Comparison of ENCODE assay signal across 2 cellular contexts in the genomic region with DNA sequence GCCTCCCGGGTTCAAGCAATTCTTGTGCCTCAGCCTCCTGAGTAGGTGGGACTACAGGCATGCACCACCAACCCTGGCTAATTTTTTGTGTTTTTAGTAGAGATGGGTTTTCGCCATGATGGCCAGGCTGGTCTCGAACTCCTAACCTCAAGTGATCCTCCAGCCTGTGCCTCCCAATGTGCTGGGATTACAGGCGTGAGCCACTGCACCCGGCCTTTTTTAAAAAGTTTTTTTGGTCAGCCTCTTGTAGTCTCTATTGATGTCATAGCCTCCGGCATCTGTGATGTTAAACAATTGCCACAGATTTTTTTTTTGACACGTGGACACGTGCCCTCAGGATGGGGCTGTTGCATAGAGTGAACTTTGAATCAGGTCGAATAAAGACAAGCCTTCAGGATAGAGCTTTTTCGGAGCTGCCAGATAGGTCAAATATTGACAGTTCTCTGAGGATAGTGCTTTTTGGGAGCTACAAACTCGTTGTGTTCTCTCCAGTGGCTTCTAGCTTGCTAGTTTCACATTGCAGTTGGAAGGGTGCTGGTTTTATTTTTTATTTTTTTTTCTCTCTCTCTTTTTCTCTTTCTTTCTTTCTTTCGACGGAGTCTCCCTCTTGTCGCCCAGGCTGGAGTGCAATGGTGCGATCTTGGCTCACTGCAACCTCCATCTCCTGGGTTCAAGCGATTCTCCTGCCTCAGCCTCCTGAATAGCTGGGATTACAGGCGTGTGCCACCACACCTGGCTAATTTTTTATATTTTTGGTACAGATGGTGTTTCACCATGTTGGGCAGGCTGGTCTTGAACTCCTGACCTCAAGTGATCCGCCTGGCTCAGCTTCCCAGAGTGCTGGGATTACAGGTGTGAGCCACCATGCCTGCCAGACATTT.
TF ChIP-seq lines count a peak whose summit lies in the region.

No MANE protein-coding gene starts in this region.

TF ChIP-seq in WTC11, 78 proteins besides CTCF, POLR2A, EP300 and RAD21:
- TF ChIP-seq GABPB1 (CRISPR knock-in tag; IDR thresholded peaks at IDR 0.05): peak; percentile 78; the same call in 1 of the 2 replicates
TF ChIP-seq in WTC11: peak in this region for 1; not testable (repeated sequence) for 77.

TF ChIP-seq in HepG2, 621 proteins besides CTCF, POLR2A, EP300 and RAD21 (continues in another document):
- TF ChIP-seq MED13 (CRISPR knock-in tag; IDR thresholded peaks at IDR 0.05) (peak; percentile 43; the same call in 1 of the 2 replicates), REPIN1 (CRISPR knock-in tag; IDR thresholded peaks at IDR 0.05; ENCODE audit: borderline replicate concordance, low read depth) (peak; percentile 78; the same call in 1 of the 2 replicates), ZNF556 (CRISPR knock-in tag; IDR thresholded peaks at IDR 0.05; ENCODE audit: borderline replicate concordance) (peak; percentile 85; the same call in 1 of the 2 replicates), ZNF292 (CRISPR knock-in tag; IDR thresholded peaks at IDR 0.05; ENCODE audit: borderline replicate concordance, low read depth) (0 out of 2 replicates have a peak, but pooled peaks have one; percentile 14), RFXAP (CRISPR knock-in tag; IDR thresholded peaks at IDR 0.05; ENCODE audit: borderline replicate concordance) (peak; percentile 77; the same call in 1 of the 2 replicates), ZNF609 (CRISPR knock-in tag; IDR thresholded peaks at IDR 0.05; ENCODE audit: borderline replicate concordance) (peak; percentile 83), KMT2A (CRISPR knock-in tag; IDR thresholded peaks at IDR 0.05) (0 out of 2 replicates have a peak, but pooled peaks have one; percentile 49), REST (IDR thresholded peaks at IDR 0.05; ENCODE audit: borderline replicate concordance in 1 of 2, low read depth in 1 of 2, low read length in 2 of 2) (peak in 1 of 2 experiments; percentile 17; a peak in 1 of 4 replicates), ZNF782 (CRISPR knock-in tag; IDR thresholded peaks at IDR 0.05; ENCODE audit: borderline replicate concordance) (peak; percentile 34; the same call in 1 of the 2 replicates), MTA1 (CRISPR knock-in tag; IDR thresholded peaks at IDR 0.05; ENCODE audit: borderline replicate concordance) (peak; percentile 68; the same call in 1 of the 2 replicates), NR2F6 (IDR thresholded peaks at IDR 0.05) (peak; percentile 76), NR2F6 (CRISPR knock-in tag; IDR thresholded peaks at IDR 0.05) (peak; percentile 78), ZNF574 (CRISPR knock-in tag; IDR thresholded peaks at IDR 0.05) (peak; percentile 75), NFKB2 (CRISPR knock-in tag; IDR thresholded peaks at IDR 0.05; ENCODE audit: borderline replicate concordance) (0 out of 2 replicates have a peak, but pooled peaks have one; percentile 13), BHLHE40 (IDR thresholded peaks at IDR 0.05; ENCODE audit: low read length) (peak; percentile 99), ZNF761 (CRISPR knock-in tag; conservative IDR thresholded peaks at IDR 0.05) (0 out of 2 replicates have a peak, but pooled peaks have one; percentile 70), CENPX (CRISPR knock-in tag; IDR thresholded peaks at IDR 0.05) (0 out of 2 replicates have a peak, but pooled peaks have one; percentile 31), ZNF580 (CRISPR knock-in tag; IDR thresholded peaks at IDR 0.05; ENCODE audit: borderline replicate concordance, low read depth) (peak; percentile 76; the same call in 1 of the 2 replicates), ZNF703 (CRISPR knock-in tag; IDR thresholded peaks at IDR 0.05; ENCODE audit: borderline replicate concordance) (0 out of 2 replicates have a peak, but pooled peaks have one; percentile 31), ZNF280D (CRISPR knock-in tag; IDR thresholded peaks at IDR 0.05) (0 out of 2 replicates have a peak, but pooled peaks have one; percentile 64), SOX13 (IDR thresholded peaks at IDR 0.05) (peak; percentile 97), SOX13 (CRISPR knock-in tag; conservative IDR thresholded peaks at IDR 0.05 in 1 of 2, IDR thresholded peaks at IDR 0.05 in 1 of 2) (peak in 1 of 2 experiments; percentile 99; a peak in 2 of 4 replicates), ZNF746 (CRISPR knock-in tag; IDR thresholded peaks at IDR 0.05) (peak; percentile 63; the same call in 1 of the 2 replicates), DNMT3B (CRISPR knock-in tag; conservative IDR thresholded peaks at IDR 0.05) (0 out of 2 replicates have a peak, but pooled peaks have one; percentile 52), PPARG (CRISPR knock-in tag; conservative IDR thresholded peaks at IDR 0.05) (peak; percentile 71), ZNF605 (CRISPR knock-in tag; IDR thresholded peaks at IDR 0.05) (0 out of 2 replicates have a peak, but pooled peaks have one; percentile 15), RCOR2 (CRISPR knock-in tag; IDR thresholded peaks at IDR 0.05) (peak; percentile 93), SPEN (CRISPR knock-in tag; IDR thresholded peaks at IDR 0.05; ENCODE audit: low read depth) (peak; percentile 42; the same call in 1 of the 2 replicates)
- TF ChIP-seq, protein P1, sequence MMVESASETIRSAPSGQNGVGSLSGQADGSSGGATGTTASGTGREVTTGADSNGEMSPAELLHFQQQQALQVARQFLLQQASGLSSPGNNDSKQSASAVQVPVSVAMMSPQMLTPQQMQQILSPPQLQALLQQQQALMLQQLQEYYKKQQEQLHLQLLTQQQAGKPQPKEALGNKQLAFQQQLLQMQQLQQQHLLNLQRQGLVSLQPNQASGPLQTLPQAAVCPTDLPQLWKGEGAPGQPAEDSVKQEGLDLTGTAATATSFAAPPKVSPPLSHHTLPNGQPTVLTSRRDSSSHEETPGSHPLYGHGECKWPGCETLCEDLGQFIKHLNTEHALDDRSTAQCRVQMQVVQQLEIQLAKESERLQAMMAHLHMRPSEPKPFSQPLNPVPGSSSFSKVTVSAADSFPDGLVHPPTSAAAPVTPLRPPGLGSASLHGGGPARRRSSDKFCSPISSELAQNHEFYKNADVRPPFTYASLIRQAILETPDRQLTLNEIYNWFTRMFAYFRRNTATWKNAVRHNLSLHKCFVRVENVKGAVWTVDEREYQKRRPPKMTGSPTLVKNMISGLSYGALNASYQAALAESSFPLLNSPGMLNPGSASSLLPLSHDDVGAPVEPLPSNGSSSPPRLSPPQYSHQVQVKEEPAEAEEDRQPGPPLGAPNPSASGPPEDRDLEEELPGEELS (CRISPR knock-in tag; IDR thresholded peaks at IDR 0.05): peak; percentile 93
- TF ChIP-seq, protein P2, sequence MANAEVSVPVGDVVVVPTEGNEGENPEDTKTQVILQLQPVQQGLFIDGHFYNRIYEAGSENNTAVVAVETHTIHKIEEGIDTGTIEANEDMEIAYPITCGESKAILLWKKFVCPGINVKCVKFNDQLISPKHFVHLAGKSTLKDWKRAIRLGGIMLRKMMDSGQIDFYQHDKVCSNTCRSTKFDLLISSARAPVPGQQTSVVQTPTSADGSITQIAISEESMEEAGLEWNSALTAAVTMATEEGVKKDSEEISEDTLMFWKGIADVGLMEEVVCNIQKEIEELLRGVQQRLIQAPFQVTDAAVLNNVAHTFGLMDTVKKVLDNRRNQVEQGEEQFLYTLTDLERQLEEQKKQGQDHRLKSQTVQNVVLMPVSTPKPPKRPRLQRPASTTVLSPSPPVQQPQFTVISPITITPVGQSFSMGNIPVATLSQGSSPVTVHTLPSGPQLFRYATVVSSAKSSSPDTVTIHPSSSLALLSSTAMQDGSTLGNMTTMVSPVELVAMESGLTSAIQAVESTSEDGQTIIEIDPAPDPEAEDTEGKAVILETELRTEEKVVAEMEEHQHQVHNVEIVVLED (CRISPR knock-in tag; IDR thresholded peaks at IDR 0.05; ENCODE audit: borderline replicate concordance): peak; percentile 50; the same call in 1 of the 2 replicates
